Comparison of ENCODE assay signal across 26 cellular contexts in the genomic region with DNA sequence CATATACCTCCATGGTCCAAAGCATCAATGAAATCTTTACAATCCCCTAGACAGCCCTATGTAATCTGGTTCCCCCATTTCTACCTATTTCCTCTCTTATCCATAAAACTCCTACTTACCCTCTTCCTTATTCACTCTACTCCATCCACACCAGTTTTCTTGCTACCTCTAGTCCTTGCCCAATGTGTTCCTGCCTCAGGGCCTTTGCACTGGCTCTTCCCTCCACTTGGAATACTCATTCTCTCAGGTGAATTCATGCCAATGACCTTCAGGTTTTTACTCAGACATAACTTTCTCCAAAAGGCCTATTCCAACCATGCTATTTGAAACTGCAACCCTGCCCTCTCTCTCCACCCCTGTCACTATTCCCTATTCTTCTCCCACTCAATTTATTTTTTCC.
"Had no signal": no experiment of that assay in that cellular context is flagged by ENCODE, and none has a peak within 500 bp of the region (broad histone marks: within the 10 kb centered on the region; RNA-seq: fewer than 3 reads in every experiment).

No MANE protein-coding gene starts in this region.

- H3K4me2 ChIP-seq: neural progenitor cell had no signal

- H3K36me3 Mint-ChIP-seq: activated naive CD4-positive, alpha-beta T cell treated with anti-CD3 and anti-CD28 coated beads, Interleukin-2, amount 50 U/mL, for 24 hours; neural progenitor cell had no signal

- H3K4me3 Mint-ChIP-seq: activated CD8-positive, alpha-beta T cell treated with anti-CD3 and anti-CD28 coated beads for 36 hours; activated naive CD4-positive, alpha-beta T cell treated with anti-CD3 and anti-CD28 coated beads, Interleukin-2, amount 50 U/mL, for 24 hours; activated naive CD8-positive, alpha-beta T cell treated with anti-CD3 and anti-CD28 coated beads, Interleukin-2, amount 50 U/mL, for 24 hours; activated T-cell treated with anti-CD3 and anti-CD28 coated beads, Interleukin-2, amount 50 U/mL, for 4 hours; activated T-helper 17 cell treated with anti-CD3 and anti-CD28 coated beads, Interleukin-2, amount 50 U/mL, for 72 hours; central memory CD8-positive, alpha-beta T cell; naive thymus-derived CD4-positive, alpha-beta T cell; neural progenitor cell had no signal

- H3K27ac ChIP-seq: esophagus squamous epithelium, gastrocnemius medialis, left ventricle myocardium inferior, neural progenitor cell, right atrium auricular region, upper lobe of left lung, vagina had no signal

- H3K27me3 Mint-ChIP-seq: central memory CD8-positive, alpha-beta T cell had no signal

- DNase-seq: activated CD4-positive, alpha-beta T cell treated with anti-CD3 and anti-CD28 coated beads for 1 hour; activated CD4-positive, alpha-beta T cell treated with anti-CD3 and anti-CD28 coated beads, Interleukin-2, amount 50 U/mL, for 1 hour; activated CD8-positive, alpha-beta T cell treated with anti-CD3 and anti-CD28 coated beads for 36 hours; activated naive CD8-positive, alpha-beta T cell treated with anti-CD3 and anti-CD28 coated beads, Interleukin-2, amount 50 U/mL, for 24 hours; activated T-cell treated with anti-CD3 and anti-CD28 coated beads, Interleukin-2, amount 50 U/mL, for 4 hours; amygdala; dermis blood vessel endothelial cell; effector CD4-positive, alpha-beta T cell; esophagus squamous epithelium; gastrocnemius medialis; glutamatergic neuron; left ventricle myocardium inferior; naive thymus-derived CD4-positive, alpha-beta T cell; occipital lobe; stimulated activated naive CD8-positive, alpha-beta T cell treated with anti-CD3 and anti-CD28 coated beads, Interleukin-15, Interleukin-2, amounts not matched to agents 100 U/mL and 50 U/mL, for 24 hours; T-helper 2 cell; upper lobe of left lung had no signal

- H3K27ac Mint-ChIP-seq: activated CD8-positive, alpha-beta T cell treated with anti-CD3 and anti-CD28 coated beads for 36 hours; activated naive CD4-positive, alpha-beta T cell treated with anti-CD3 and anti-CD28 coated beads, Interleukin-2, amount 50 U/mL, for 24 hours; activated naive CD8-positive, alpha-beta T cell treated with anti-CD3 and anti-CD28 coated beads, Interleukin-2, amount 50 U/mL, for 24 hours; activated T-helper 17 cell treated with anti-CD3 and anti-CD28 coated beads, Interleukin-2, amount 50 U/mL, for 72 hours; naive thymus-derived CD4-positive, alpha-beta T cell; neural progenitor cell had no signal

- H3K4me1 ChIP-seq: gastrocnemius medialis, neural progenitor cell, upper lobe of left lung had no signal

- H2AFZ ChIP-seq: neural progenitor cell had no signal

- H3K9ac ChIP-seq: neural progenitor cell had no signal

- FAIRE-seq: bronchial epithelial cell, islet of Langerhans had no signal

- H3K9me3 Mint-ChIP-seq: activated CD8-positive, alpha-beta T cell treated with anti-CD3 and anti-CD28 coated beads for 36 hours; activated naive CD4-positive, alpha-beta T cell treated with anti-CD3 and anti-CD28 coated beads, Interleukin-2, amount 50 U/mL, for 24 hours; activated naive CD8-positive, alpha-beta T cell treated with anti-CD3 and anti-CD28 coated beads, Interleukin-2, amount 50 U/mL, for 24 hours; activated T-cell treated with anti-CD3 and anti-CD28 coated beads, Interleukin-2, amount 50 U/mL, for 4 hours; activated T-helper 17 cell treated with anti-CD3 and anti-CD28 coated beads, Interleukin-2, amount 50 U/mL, for 72 hours; central memory CD8-positive, alpha-beta T cell; naive thymus-derived CD4-positive, alpha-beta T cell; neural progenitor cell had no signal

- H3K9me3 ChIP-seq: esophagus squamous epithelium, gastrocnemius medialis, left ventricle myocardium inferior, right atrium auricular region, upper lobe of left lung, vagina had no signal

- H3K36me3 ChIP-seq: esophagus squamous epithelium, gastrocnemius medialis, left ventricle myocardium inferior, neural progenitor cell, right atrium auricular region, upper lobe of left lung, vagina had no signal

- H3K4me3 ChIP-seq: esophagus squamous epithelium, gastrocnemius medialis, left ventricle myocardium inferior, lung, neural progenitor cell, right atrium auricular region, upper lobe of left lung, vagina had no signal

- H3K27me3 ChIP-seq: esophagus squamous epithelium, gastrocnemius medialis, neural progenitor cell, right atrium auricular region, upper lobe of left lung, vagina had no signal

- ATAC-seq: activated CD8-positive, alpha-beta T cell treated with anti-CD3 and anti-CD28 coated beads for 36 hours; activated naive CD8-positive, alpha-beta T cell treated with anti-CD3 and anti-CD28 coated beads, Interleukin-2, amount 50 U/mL, for 24 hours; activated T-cell treated with anti-CD3 and anti-CD28 coated beads, Interleukin-2, amount 50 U/mL, for 4 hours; activated T-helper 17 cell treated with anti-CD3 and anti-CD28 coated beads, Interleukin-2, amount 50 U/mL, for 72 hours; gastrocnemius medialis; naive thymus-derived CD4-positive, alpha-beta T cell; stimulated activated naive CD8-positive, alpha-beta T cell treated with anti-CD3 and anti-CD28 coated beads, Interleukin-15, Interleukin-2, amounts not matched to agents 100 U/mL and 50 U/mL, for 24 hours had no signal
